In genomic region chr10:60414877-60415585, GRCh38 we compare ENCODE assay signal across 8 cellular contexts. TPM values are rescaled to one million over a fixed set of nuclear protein-coding genes. Genes with fewer than 3 reads are reported as not detected.
DNase-seq lines count a peak whose midpoint lies in the region; TF ChIP-seq lines count a peak whose summit lies in the region.
"Had no signal": no experiment of that assay in that cellular context is flagged by ENCODE, and none has a peak within 500 bp of the region (broad histone marks: within the 10 kb centered on the region; RNA-seq: fewer than 3 reads in every experiment).

No MANE protein-coding gene starts in this region.

- H3K27me3 ChIP-seq in tibial nerve (no peaks in the 10 kb centered on the region), thyroid gland (no peaks in the 10 kb centered on the region)

- 53 to 55% methylated on average over 12 of the region's 12 CpGs for WGBS in tibial nerve, 2 donors
- 60 to 78% methylated on average over 12 of the region's 12 CpGs for WGBS in thyroid gland, 2 donors

- peak; percentile 35 for DNase-seq in H4 (ENCODE audit: low spot score)
- DNase-seq in RKO (ENCODE audit: low spot score): peak; percentile 29
- DNase-seq in epithelial cell of proximal tubule (ENCODE audit: low read depth): peak; percentile 59
- peak; percentile 85 for DNase-seq in renal cortical epithelial cell (ENCODE audit: low read depth)
- DNase-seq in tibial nerve (ENCODE audit: low spot score in 2 of 2): no peak
- no peak for DNase-seq in thyroid gland
- no peak for DNase-seq in NOMO-1 treated with dmso at 0.1 percent for 144 hours (lab: John Stamatoyannopoulos, UW; ENCODE audit: unreplicated experiment)
- DNase-seq: effector memory CD8-positive, alpha-beta T cell had no signal

- TF ChIP-seq CTCF in epithelial cell of proximal tubule (conservative IDR thresholded peaks at IDR 0.05; ENCODE audit: low read depth, low read length) (no peak), tibial nerve (IDR thresholded peaks at IDR 0.05) (no peak), thyroid gland (IDR thresholded peaks at IDR 0.05) (no peak)

- no peaks in the 10 kb centered on the region for H3K36me3 ChIP-seq in tibial nerve
- no peaks in the 10 kb centered on the region for H3K36me3 ChIP-seq in thyroid gland

- H3K4me1 ChIP-seq in tibial nerve: peaks cover 0 to 4% (median 2%) of the 10 kb centered on the region in 4 donors
- H3K4me1 ChIP-seq in thyroid gland: peaks cover 0 to 6% of the 10 kb centered on the region in 2 donors

- no peak for TF ChIP-seq POLR2A in tibial nerve (IDR thresholded peaks at IDR 0.05)
- no peak for TF ChIP-seq POLR2A in thyroid gland (IDR thresholded peaks at IDR 0.05)

- intact Hi-C loops in thyroid gland (cut with DNase I): no loop called here

- H3K4me3 ChIP-seq in epithelial cell of proximal tubule (ENCODE audit: low read depth, low read length) (no peak overlapping the region), tibial nerve (no peak overlapping the region), thyroid gland (replicated peaks in 1 of 3) (no peak overlapping the region)

- no peak for TF ChIP-seq EP300 in tibial nerve (IDR thresholded peaks at IDR 0.05)

- H3K9me3 ChIP-seq in tibial nerve: no peaks in the 10 kb centered on the region
- H3K9me3 ChIP-seq in thyroid gland: no peaks in the 10 kb centered on the region

- H3K27ac ChIP-seq in tibial nerve (no peak overlapping the region), thyroid gland (no peak overlapping the region)

RNA-seq across cellular contexts. Expression of gene ANK3, which starts 25.4 kb away (rescaled TPM):
- total RNA-seq in H4 (2014; rRNA removed; shearing (Covaris generic)): 9.1 and 10.2 TPM in 2 replicates
- total RNA-seq in epithelial cell of proximal tubule: 6.6 TPM in 2 replicates
- 18.8 and 68.6 TPM in 2 replicates for total RNA-seq in renal cortical epithelial cell
- total RNA-seq in tibial nerve: 100 to 1,000 TPM in 3 of 4 donors, 10 to 100 TPM in 1; 86.3 to 224 (median 139) TPM
- total RNA-seq in thyroid gland: 100 to 1,000 TPM in 3 of 4 donors, 10 to 100 TPM in 1; 56.6 to 118 (median 115) TPM

Comparison
In these comparisons a context has a peak if more than half of its experiments do, and no peak if none do; other contexts are left out.
1. DNase-seq: peak in H4 (single experiment), RKO (single experiment), epithelial cell of proximal tubule (single experiment) and renal cortical epithelial cell (single experiment); none in tibial nerve (0 of 2), thyroid gland (0 of 2) and NOMO-1 treated with dmso at 0.1 percent for 144 hours (single experiment).